ENCODE assay signal across 9 cellular contexts in the genomic region with DNA sequence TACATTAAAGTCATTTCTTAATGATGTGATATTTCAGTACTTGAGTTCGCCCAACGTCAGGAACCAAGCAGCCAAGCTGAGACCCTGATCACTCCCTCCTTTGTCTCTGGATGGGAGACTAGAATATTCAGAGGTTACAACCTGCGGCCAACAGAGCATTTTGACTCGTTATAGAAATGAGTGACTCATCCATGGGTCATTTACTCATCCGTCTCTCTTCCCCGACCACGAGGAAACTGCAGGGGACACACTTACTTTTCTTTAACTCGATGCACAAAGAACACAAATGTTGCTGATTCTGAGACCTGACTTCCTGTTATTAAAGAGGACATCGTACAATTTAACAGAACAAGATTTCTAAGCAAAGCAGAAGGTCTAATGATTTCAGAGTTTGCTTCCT.
DNase-seq lines count a peak whose midpoint lies in the region; ATAC-seq, FAIRE-seq and TF ChIP-seq lines count a peak whose summit lies in the region.
"Had no signal": no experiment of that assay in that cellular context is flagged by ENCODE, and none has a peak within 500 bp of the region (broad histone marks: within the 10 kb centered on the region; RNA-seq: fewer than 3 reads in every experiment).

No MANE protein-coding gene starts in this region.

- H3K79me2 ChIP-seq in astrocyte (ENCODE audit: insufficient read depth, low read length), result no peaks in the 10 kb centered on the region

- H3K27me3 ChIP-seq in astrocyte (ENCODE audit: insufficient read depth, low read length) (no peaks in the 10 kb centered on the region), right lobe of liver (no peaks in the 10 kb centered on the region), transverse colon (no peaks in the 10 kb centered on the region)

- TF ChIP-seq POLR2A in right lobe of liver (IDR thresholded peaks at IDR 0.05) (no peak), transverse colon (IDR thresholded peaks at IDR 0.05) (no peak)

- no peaks in the 10 kb centered on the region for H4K20me1 ChIP-seq in astrocyte (ENCODE audit: insufficient read depth, low read length)

- H3K4me1 Mint-ChIP-seq in astrocyte (ENCODE audit: low read depth, unreplicated experiment), result peaks cover 43% of the 10 kb centered on the region

- TF ChIP-seq EP300 in transverse colon (IDR thresholded peaks at IDR 0.05; ENCODE audit: low read depth), result no peak

- H3K9me3 Mint-ChIP-seq in astrocyte (ENCODE audit: unreplicated experiment), result no peaks in the 10 kb centered on the region

- H3K4me1 ChIP-seq in astrocyte (ENCODE audit: insufficient read depth, low read length) (peaks cover 53% of the 10 kb centered on the region), right lobe of liver (peaks cover 0 to 22% (median 5%) of the 10 kb centered on the region in 4 donors), transverse colon (peaks cover 0 to 10% (median 0%) of the 10 kb centered on the region in 4 donors)

- TF ChIP-seq CTCF in astrocyte (IDR thresholded peaks at IDR 0.05; ENCODE audit: insufficient read depth, low read depth, low read length), result no peak
- TF ChIP-seq CTCF in right lobe of liver (IDR thresholded peaks at IDR 0.05), result no peak
- TF ChIP-seq CTCF in transverse colon (IDR thresholded peaks at IDR 0.05), result no peak

- peak overlapping the region; percentile 89 for H3K27ac Mint-ChIP-seq in astrocyte (ENCODE audit: unreplicated experiment)

- no peaks in the 10 kb centered on the region for H3K9me3 ChIP-seq in astrocyte (ENCODE audit: insufficient read depth, low read depth, low read length)
- H3K9me3 ChIP-seq in right lobe of liver, result no peaks in the 10 kb centered on the region
- H3K9me3 ChIP-seq in transverse colon, result no peaks in the 10 kb centered on the region

- WGBS in right lobe of liver (ENCODE audit: insufficient coverage, low coverage, low lambda C conversion rate, missing lambda C conversion rate), result 45% methylated on average over 9 of the region's 9 CpGs
- WGBS in transverse colon (ENCODE audit: low coverage in 1 of 2), 2 donors, result 34 to 60% methylated on average over 9 of the region's 9 CpGs

- peak overlapping the region; percentile 30 for H3K4me3 Mint-ChIP-seq in astrocyte (ENCODE audit: unreplicated experiment)

- H3K4me2 ChIP-seq in astrocyte (ENCODE audit: low read length), result peak overlapping the region; percentile 61

- H3K36me3 Mint-ChIP-seq in astrocyte (ENCODE audit: low read depth, unreplicated experiment), result no peaks in the 10 kb centered on the region

- H3K4me3 ChIP-seq in astrocyte (ENCODE audit: insufficient read depth, low read depth, low read length), result no peak overlapping the region
- no peak overlapping the region for H3K4me3 ChIP-seq in right lobe of liver
- H3K4me3 ChIP-seq in transverse colon, result no peak overlapping the region

- no peaks in the 10 kb centered on the region for H3K27me3 Mint-ChIP-seq in astrocyte (ENCODE audit: low read depth, unreplicated experiment)

- H3K36me3 ChIP-seq in astrocyte (ENCODE audit: insufficient read depth, low read length) (no peaks in the 10 kb centered on the region), right lobe of liver (no peaks in the 10 kb centered on the region), transverse colon (no peaks in the 10 kb centered on the region)

- peak overlapping the region; percentile 64 for H3K9ac ChIP-seq in astrocyte (ENCODE audit: low read length)

- H2AFZ ChIP-seq in astrocyte (ENCODE audit: low read depth, low read length), result peak overlapping the region; percentile 13

- peak; percentile 90 for ATAC-seq in HG02610 (IDR thresholded peaks at IDR 0.05; ENCODE audit: unreplicated experiment)
- peak in 1 of 4 donors; percentile 11 for ATAC-seq in right lobe of liver
- no peak for ATAC-seq in GM21423 (IDR thresholded peaks at IDR 0.05; ENCODE audit: unreplicated experiment)
- ATAC-seq: HCT116 had no signal

- H3K27ac ChIP-seq in astrocyte (ENCODE audit: low read depth, low read length) (peak overlapping the region; percentile 82), right lobe of liver (peak overlapping the region in 2 of 3 donors; percentile 13 to 45), transverse colon (peak overlapping the region in 1 of 4 donors; percentile 47)

- intact Hi-C loops in right lobe of liver (cut with DNase I), result no loop called here
- intact Hi-C loops in transverse colon (cut with DNase I; ENCODE audit: low total_unique reads), result no loop called here

- in situ Hi-C loops in transverse colon (cut with MboI; ENCODE audit: low pct_ligation_motif_present in 1 of 4, low pct_unique_long_range_greater_than_20kb in 1 of 4, low sequenced_read_pairs in 3 of 4), result no loop called here

- FAIRE-seq in astrocyte (lab: Jason Lieb, UNC), result peak; percentile 82

- DNase-seq in COLO829 (ENCODE audit: low spot score) (peak; percentile 63), astrocyte (ENCODE audit: low read depth) (peak; percentile 87), right lobe of liver (no peak), transverse colon (no peak), inferior parietal cortex (ENCODE audit: extremely low spot score) (no peak), NCI-H526 (lab: John Stamatoyannopoulos, UW) (no peak)

Comparison
In these comparisons a context has a peak if more than half of its experiments do, and no peak if none do; other contexts are left out.
1. DNase-seq: peak in COLO829 (single experiment) and astrocyte (single experiment); none in right lobe of liver (0 of 3), transverse colon (single experiment), inferior parietal cortex (single experiment) and NCI-H526 (0 of 2).